ENCODE assay signal across 8 cellular contexts in the genomic region with DNA sequence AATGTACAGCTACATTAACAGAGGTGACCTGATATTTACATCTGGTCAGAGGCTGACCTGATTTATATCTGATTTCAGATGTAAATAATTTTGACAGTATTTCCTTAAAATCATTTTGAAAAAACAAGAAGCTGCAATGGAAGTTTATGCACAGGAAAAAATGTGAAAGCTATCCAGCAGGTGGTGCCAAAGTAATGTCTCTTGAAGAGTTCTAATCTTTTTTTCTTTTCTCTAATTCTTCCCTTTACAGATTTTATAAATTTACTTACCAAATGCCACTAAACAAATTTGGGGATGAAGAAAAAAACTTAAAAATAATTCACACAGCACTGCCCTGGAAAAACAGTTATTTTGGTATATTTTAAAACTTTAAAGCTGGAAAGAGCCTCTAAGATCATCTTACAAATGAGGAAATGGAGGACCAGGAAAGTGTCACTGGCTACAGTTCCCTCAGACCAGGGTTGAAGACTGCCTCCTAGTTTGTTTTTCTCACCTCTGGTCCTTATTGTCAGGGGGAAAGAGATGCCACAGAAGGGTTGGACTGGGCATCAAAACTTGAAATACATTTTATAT. TPM values are rescaled to one million over a fixed set of nuclear protein-coding genes. Genes with fewer than 3 reads are reported as not detected.
A peak's percentile ranks its signal among the peaks of the same experiment; 100 is the strongest.
DNase-seq lines count a peak whose midpoint lies in the region; ATAC-seq and TF ChIP-seq lines count a peak whose summit lies in the region.

No MANE protein-coding gene starts in this region.

- H3K4me3 Mint-ChIP-seq in chondrocyte (ENCODE audit: unreplicated experiment): no peak overlapping the region
- H3K4me3 Mint-ChIP-seq in stimulated activated effector memory CD8-positive, alpha-beta T cell treated with anti-CD3 and anti-CD28 coated beads, Interleukin-12 subunit alpha, Interleukin-12 subunit beta, amount 100 ng/mL, for 72 hours: no peak overlapping the region

- H3K27ac ChIP-seq in IMR-90 (ENCODE audit: insufficient read depth, low read length) (no peak overlapping the region), RWPE1 (no peak overlapping the region)

- BruUV-seq in IMR-90 (replicated peaks; lab: Mats Ljungman, UMichigan): no TSS peak

- no peaks in the 10 kb centered on the region for H3K27me3 ChIP-seq in IMR-90 (ENCODE audit: control insufficient read depth, insufficient read depth, low read length)

- TF ChIP-seq RAD21 in IMR-90 (IDR thresholded peaks at IDR 0.05; ENCODE audit: low read length): peak; percentile 74

- H4K20me1 ChIP-seq in IMR-90 (ENCODE audit: insufficient read depth, low read length): no peaks in the 10 kb centered on the region; the same call in 1 of the 2 replicates

- no peak for TF ChIP-seq POLR2A in IMR-90 (IDR thresholded peaks at IDR 0.05; ENCODE audit: low read depth, low read length)

- no peaks in the 10 kb centered on the region for H3K27me3 Mint-ChIP-seq in chondrocyte (ENCODE audit: low read depth)

- peak; percentile 62 for DNase-seq in DMS79 treated with DMSO at 0.1 percent for 48 hours (lab: John Stamatoyannopoulos, UW)
- peak; percentile 66 for DNase-seq in IMR-90
- DNase-seq in RWPE1 (ENCODE audit: low spot score): peak; percentile 19
- DNase-seq in chondrocyte (ENCODE audit: low spot score): no peak
- peak; percentile 38 for DNase-seq in midbrain (lab: John Stamatoyannopoulos, UW)
- no peak for DNase-seq in stimulated activated effector memory CD8-positive, alpha-beta T cell treated with anti-CD3 and anti-CD28 coated beads, Interleukin-12 subunit alpha, Interleukin-12 subunit beta, amount 100 ng/mL, for 72 hours (ENCODE audit: low spot score in 2 of 2)

- H3K9ac ChIP-seq in IMR-90 (ENCODE audit: low read depth, low read length): no peak overlapping the region

- H2AK9ac ChIP-seq in IMR-90 (replicated peaks; ENCODE audit: low read depth, low read length, poor library complexity): no peak overlapping the region

- no peak overlapping the region for H3K4me3 ChIP-seq in IMR-90 (ENCODE audit: insufficient read depth, low read depth, low read length)

- no peaks in the 10 kb centered on the region for H3K4me1 ChIP-seq in IMR-90 (ENCODE audit: control insufficient read depth, insufficient read depth, low read length)

- H3K27ac Mint-ChIP-seq in chondrocyte (ENCODE audit: unreplicated experiment): no peak overlapping the region
- H3K27ac Mint-ChIP-seq in stimulated activated effector memory CD8-positive, alpha-beta T cell treated with anti-CD3 and anti-CD28 coated beads, Interleukin-12 subunit alpha, Interleukin-12 subunit beta, amount 100 ng/mL, for 72 hours: no peak overlapping the region

- no peak overlapping the region for H3K4me2 ChIP-seq in IMR-90 (ENCODE audit: low read depth, low read length)

- H2BK15ac ChIP-seq in IMR-90 (ENCODE audit: low read depth, low read length): no peak overlapping the region

- peaks cover 9% of the 10 kb centered on the region for H3K36me3 ChIP-seq in IMR-90 (ENCODE audit: control insufficient read depth, insufficient read depth, low read length)

- no peaks in the 10 kb centered on the region for H3K4me1 Mint-ChIP-seq in chondrocyte (ENCODE audit: low read depth)
- H3K4me1 Mint-ChIP-seq in stimulated activated effector memory CD8-positive, alpha-beta T cell treated with anti-CD3 and anti-CD28 coated beads, Interleukin-12 subunit alpha, Interleukin-12 subunit beta, amount 100 ng/mL, for 72 hours: peaks cover 6% of the 10 kb centered on the region

- peaks cover 19% of the 10 kb centered on the region for H3K36me3 Mint-ChIP-seq in chondrocyte (ENCODE audit: low read depth)
- peaks cover 14% of the 10 kb centered on the region for H3K36me3 Mint-ChIP-seq in stimulated activated effector memory CD8-positive, alpha-beta T cell treated with anti-CD3 and anti-CD28 coated beads, Interleukin-12 subunit alpha, Interleukin-12 subunit beta, amount 100 ng/mL, for 72 hours

- H4K91ac ChIP-seq in IMR-90 (ENCODE audit: insufficient read depth, low read depth, low read length): no peak overlapping the region

- ATAC-seq in IMR-90 (ENCODE audit: low read depth) (no peak), HG02763 (IDR thresholded peaks at IDR 0.05; ENCODE audit: unreplicated experiment) (no peak), HG03342 (IDR thresholded peaks at IDR 0.05; ENCODE audit: unreplicated experiment) (no peak)
- ATAC-seq in stimulated activated effector memory CD8-positive, alpha-beta T cell treated with anti-CD3 and anti-CD28 coated beads, Interleukin-12 subunit alpha, Interleukin-12 subunit beta, amount 100 ng/mL, for 72 hours: no peak

- H2BK20ac ChIP-seq in IMR-90 (ENCODE audit: low read depth, low read length): no peak overlapping the region

- no peak overlapping the region for H3K23ac ChIP-seq in IMR-90 (ENCODE audit: low read depth, low read length)

- H4K5ac ChIP-seq in IMR-90 (ENCODE audit: low read depth, low read length): no peak overlapping the region

- in situ Hi-C loops in IMR-90 (cut with MboI; ENCODE audit: low sequenced_read_pairs): no loop called here

- intact Hi-C loops in IMR-90 (cut with micrococcal nuclease): loop anchor here (2.0 to 5.0 kb wide), 2 partner anchors 137 to 311 kb away; a partner anchor contains a TSS

- CTCF ChIA-PET in IMR-90 (lab: Yijun Ruan, JAX) (interaction anchor here (0.7 to 1.4 kb wide), 7 partner anchors 13 to 215 kb away, joined by 3 to 5 read pairs (median 3); no protein-coding TSS in a partner anchor), RWPE1 (lab: Yijun Ruan, JAX) (interaction anchor here (0.6 to 1.0 kb wide), 7 partner anchors 15 to 407 kb away, joined by 3 to 7 read pairs (median 5); no protein-coding TSS in a partner anchor)

- H4K8ac ChIP-seq in IMR-90 (ENCODE audit: low read depth in 2 of 2, low read length in 2 of 2): no peak overlapping the region

- POLR2A ChIA-PET in IMR-90 (lab: Charles Lee; ENCODE audit: unreplicated experiment): interaction anchor here (0.6 kb wide), 1 partner anchor 258 kb away, joined by 6 read pairs; no protein-coding TSS in a partner anchor
- POLR2A ChIA-PET in RWPE1 (lab: Yijun Ruan, JAX; ENCODE audit: low non-redundant PET): no interaction called here

- peaks cover 2% of the 10 kb centered on the region; the same call in 1 of the 2 replicates for H3K9me3 ChIP-seq in IMR-90 (ENCODE audit: control insufficient read depth, insufficient read depth, low read length)

- dilution Hi-C loops in IMR-90 (cut with HindIII; ENCODE audit: low sequenced_read_pairs, unreplicated experiment): no loop called here

- TF ChIP-seq CTCF in IMR-90 (conservative IDR thresholded peaks at IDR 0.05; ENCODE audit: low read depth, low read length) (peak; percentile 71), RWPE1 (conservative IDR thresholded peaks at IDR 0.05; ENCODE audit: low read depth) (peak; percentile 73), chondrocyte (IDR thresholded peaks at IDR 0.05) (peak; percentile 93)

- no peak overlapping the region for H2AFZ ChIP-seq in IMR-90 (replicated peaks; ENCODE audit: low read length, poor library complexity)

- H3K79me1 ChIP-seq in IMR-90 (ENCODE audit: low read depth in 1 of 2, low read length in 2 of 2): peaks cover 0 to 3% of the 10 kb centered on the region in 2 experiments; a peak in 2 of 4 replicates

- no peak overlapping the region for H3K56ac ChIP-seq in IMR-90 (ENCODE audit: extremely low read depth, insufficient read depth, low read length)

- H3K18ac ChIP-seq in IMR-90 (ENCODE audit: low read depth, low read length): no peak overlapping the region

- no peak overlapping the region for H2BK5ac ChIP-seq in IMR-90 (ENCODE audit: low read depth, low read length, poor library complexity, severe bottlenecking)

- no peak overlapping the region for H2AK5ac ChIP-seq in IMR-90 (ENCODE audit: low read depth, low read length)

- H3K4ac ChIP-seq in IMR-90 (ENCODE audit: low read depth, low read length): no peak overlapping the region

- H3K14ac ChIP-seq in IMR-90 (replicated peaks; ENCODE audit: low read depth, low read length): no peak overlapping the region

- H3K9me3 Mint-ChIP-seq in chondrocyte (ENCODE audit: low read depth): peaks cover 16% of the 10 kb centered on the region
- peaks cover 3% of the 10 kb centered on the region for H3K9me3 Mint-ChIP-seq in stimulated activated effector memory CD8-positive, alpha-beta T cell treated with anti-CD3 and anti-CD28 coated beads, Interleukin-12 subunit alpha, Interleukin-12 subunit beta, amount 100 ng/mL, for 72 hours

- H3K9me1 ChIP-seq in IMR-90 (ENCODE audit: insufficient read depth, low read length): no peaks in the 10 kb centered on the region; the same call in 1 of the 2 replicates

- H2BK120ac ChIP-seq in IMR-90 (ENCODE audit: low read depth, low read length): no peak overlapping the region

TF ChIP-seq in IMR-90, 13 proteins besides CTCF, POLR2A, EP300 and RAD21:
- TF ChIP-seq NFE2L2 (IDR thresholded peaks at IDR 0.05; ENCODE audit: low read depth, low read length) (no peak), SMC3 (IDR thresholded peaks at IDR 0.05; ENCODE audit: low read depth, low read length) (peak; percentile 75), MAFK (IDR thresholded peaks at IDR 0.05; ENCODE audit: low read depth, low read length) (no peak), BHLHE40 (IDR thresholded peaks at IDR 0.05; ENCODE audit: low read depth, low read length) (no peak)
- TF ChIP-seq, protein P1, sequence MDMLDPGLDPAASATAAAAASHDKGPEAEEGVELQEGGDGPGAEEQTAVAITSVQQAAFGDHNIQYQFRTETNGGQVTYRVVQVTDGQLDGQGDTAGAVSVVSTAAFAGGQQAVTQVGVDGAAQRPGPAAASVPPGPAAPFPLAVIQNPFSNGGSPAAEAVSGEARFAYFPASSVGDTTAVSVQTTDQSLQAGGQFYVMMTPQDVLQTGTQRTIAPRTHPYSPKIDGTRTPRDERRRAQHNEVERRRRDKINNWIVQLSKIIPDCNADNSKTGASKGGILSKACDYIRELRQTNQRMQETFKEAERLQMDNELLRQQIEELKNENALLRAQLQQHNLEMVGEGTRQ (IDR thresholded peaks at IDR 0.05; ENCODE audit: low read depth, low read length): no peak
- TF ChIP-seq, protein P2, sequence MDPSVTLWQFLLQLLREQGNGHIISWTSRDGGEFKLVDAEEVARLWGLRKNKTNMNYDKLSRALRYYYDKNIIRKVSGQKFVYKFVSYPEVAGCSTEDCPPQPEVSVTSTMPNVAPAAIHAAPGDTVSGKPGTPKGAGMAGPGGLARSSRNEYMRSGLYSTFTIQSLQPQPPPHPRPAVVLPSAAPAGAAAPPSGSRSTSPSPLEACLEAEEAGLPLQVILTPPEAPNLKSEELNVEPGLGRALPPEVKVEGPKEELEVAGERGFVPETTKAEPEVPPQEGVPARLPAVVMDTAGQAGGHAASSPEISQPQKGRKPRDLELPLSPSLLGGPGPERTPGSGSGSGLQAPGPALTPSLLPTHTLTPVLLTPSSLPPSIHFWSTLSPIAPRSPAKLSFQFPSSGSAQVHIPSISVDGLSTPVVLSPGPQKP (IDR thresholded peaks at IDR 0.05; ENCODE audit: borderline replicate concordance, low read depth, low read length): no peak
TF ChIP-seq in IMR-90: peak in this region for 1.

RNA-seq across cellular contexts. Expression of a gene that starts 16.4 kb away (rescaled TPM):
- total RNA-seq in IMR-90 (2012; rRNA removed) (under 0.01 and 0.18 TPM in 2 replicates), chondrocyte (0.77 to 1.3 TPM (median 1.0 TPM) in 3 replicates)
- 1.0 and 1.2 TPM in 2 replicates for polyA plus RNA-seq in IMR-90 (2012; rRNA removed)
- 1.00 and 1.5 TPM in 2 replicates for polyA plus RNA-seq in IMR-90 (2012; cell fraction: cytosol; rRNA removed)
- 0.59 and 0.69 TPM in 2 replicates for polyA plus RNA-seq in IMR-90 (2012; cell fraction: nucleus; rRNA removed; ENCODE audit: low replicate concordance)

Comparison
In these comparisons a context has a peak if more than half of its experiments do, and no peak if none do; other contexts are left out.
1. DNase-seq: peak in DMS79 treated with DMSO at 0.1 percent for 48 hours (single experiment), IMR-90 (single experiment), RWPE1 (single experiment) and midbrain (single experiment); none in chondrocyte (single experiment) and stimulated activated effector memory CD8-positive, alpha-beta T cell treated with anti-CD3 and anti-CD28 coated beads, Interleukin-12 subunit alpha, Interleukin-12 subunit beta, amount 100 ng/mL, for 72 hours (0 of 2).
2. Peak in every context shown above with its lines, with median percentiles within 50 percentile points of each other: CTCF ChIP-seq.